ENCODE assay signal across 1 cellular context in the genomic region with DNA sequence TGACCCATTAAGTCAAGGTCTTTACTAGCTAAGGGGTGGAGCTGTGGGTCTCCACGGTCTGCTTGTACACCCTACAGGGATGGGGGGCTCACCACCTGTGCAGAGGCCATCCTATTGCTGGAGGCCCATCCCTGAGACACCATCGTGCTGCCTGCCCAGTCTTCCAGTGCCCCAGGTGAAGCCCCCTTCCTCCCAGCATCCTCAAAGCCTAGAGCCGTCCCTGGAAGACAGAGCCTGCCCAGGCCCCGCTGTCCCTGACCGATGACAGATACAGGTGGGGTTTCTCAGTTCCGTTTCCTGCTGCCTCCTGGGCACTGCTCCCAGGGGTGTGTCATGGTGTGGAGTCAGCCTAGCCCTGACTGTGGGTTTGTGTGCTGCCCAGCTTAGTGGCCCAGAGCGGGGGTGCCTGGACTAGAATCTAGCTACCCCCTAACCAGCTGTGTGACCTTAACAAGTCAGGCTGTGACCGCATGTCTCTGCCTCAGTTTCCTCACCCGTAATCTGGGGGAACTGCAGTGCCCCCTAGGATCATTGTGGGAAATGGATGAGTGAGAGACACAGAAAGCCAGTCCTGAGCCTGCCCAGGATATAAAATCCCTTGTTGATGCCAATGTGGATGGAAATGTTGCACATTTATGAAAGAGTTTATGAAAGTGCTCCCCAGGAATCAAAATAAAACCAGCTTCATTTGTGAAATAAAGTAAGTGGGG.
TF ChIP-seq lines count a peak whose summit lies in the region.

No MANE protein-coding gene starts in this region.

TF ChIP-seq in GM23338, 12 proteins besides CTCF, POLR2A, EP300 and RAD21:
- no peak for TF ChIP-seq EZH2 (IDR thresholded peaks at IDR 0.05; ENCODE audit: low read depth, unreplicated experiment)
- no peak for TF ChIP-seq NANOG (IDR thresholded peaks at IDR 0.05; ENCODE audit: borderline replicate concordance)
- TF ChIP-seq ZNF331 (CRISPR knock-in tag; IDR thresholded peaks at IDR 0.05; ENCODE audit: low read depth): no peak
- TF ChIP-seq, protein P1, sequence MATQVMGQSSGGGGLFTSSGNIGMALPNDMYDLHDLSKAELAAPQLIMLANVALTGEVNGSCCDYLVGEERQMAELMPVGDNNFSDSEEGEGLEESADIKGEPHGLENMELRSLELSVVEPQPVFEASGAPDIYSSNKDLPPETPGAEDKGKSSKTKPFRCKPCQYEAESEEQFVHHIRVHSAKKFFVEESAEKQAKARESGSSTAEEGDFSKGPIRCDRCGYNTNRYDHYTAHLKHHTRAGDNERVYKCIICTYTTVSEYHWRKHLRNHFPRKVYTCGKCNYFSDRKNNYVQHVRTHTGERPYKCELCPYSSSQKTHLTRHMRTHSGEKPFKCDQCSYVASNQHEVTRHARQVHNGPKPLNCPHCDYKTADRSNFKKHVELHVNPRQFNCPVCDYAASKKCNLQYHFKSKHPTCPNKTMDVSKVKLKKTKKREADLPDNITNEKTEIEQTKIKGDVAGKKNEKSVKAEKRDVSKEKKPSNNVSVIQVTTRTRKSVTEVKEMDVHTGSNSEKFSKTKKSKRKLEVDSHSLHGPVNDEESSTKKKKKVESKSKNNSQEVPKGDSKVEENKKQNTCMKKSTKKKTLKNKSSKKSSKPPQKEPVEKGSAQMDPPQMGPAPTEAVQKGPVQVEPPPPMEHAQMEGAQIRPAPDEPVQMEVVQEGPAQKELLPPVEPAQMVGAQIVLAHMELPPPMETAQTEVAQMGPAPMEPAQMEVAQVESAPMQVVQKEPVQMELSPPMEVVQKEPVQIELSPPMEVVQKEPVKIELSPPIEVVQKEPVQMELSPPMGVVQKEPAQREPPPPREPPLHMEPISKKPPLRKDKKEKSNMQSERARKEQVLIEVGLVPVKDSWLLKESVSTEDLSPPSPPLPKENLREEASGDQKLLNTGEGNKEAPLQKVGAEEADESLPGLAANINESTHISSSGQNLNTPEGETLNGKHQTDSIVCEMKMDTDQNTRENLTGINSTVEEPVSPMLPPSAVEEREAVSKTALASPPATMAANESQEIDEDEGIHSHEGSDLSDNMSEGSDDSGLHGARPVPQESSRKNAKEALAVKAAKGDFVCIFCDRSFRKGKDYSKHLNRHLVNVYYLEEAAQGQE (IDR thresholded peaks at IDR 0.05; ENCODE audit: unreplicated experiment): no peak
- TF ChIP-seq CREB1 (CRISPR knock-in tag; IDR thresholded peaks at IDR 0.05; ENCODE audit: low read depth): no peak
- TF ChIP-seq EZH2phosphoT487 (IDR thresholded peaks at IDR 0.05; ENCODE audit: unreplicated experiment): no peak
